Comparison of ENCODE assay signal across 15 cellular contexts in genomic region chr15:56964182-56964581, GRCh38. TPM values are rescaled to one million over a fixed set of nuclear protein-coding genes. Genes with fewer than 3 reads are reported as not detected.
A peak's percentile ranks its signal among the peaks of the same experiment; 100 is the strongest.
DNase-seq lines count a peak whose midpoint lies in the region; ATAC-seq, FAIRE-seq and TF ChIP-seq lines count a peak whose summit lies in the region.
"Had no signal": no experiment of that assay in that cellular context is flagged by ENCODE, and none has a peak within 500 bp of the region (broad histone marks: within the 10 kb centered on the region; RNA-seq: fewer than 3 reads in every experiment).

No MANE protein-coding gene starts in this region.

- no peak overlapping the region for H3K4me3 ChIP-seq in astrocyte (ENCODE audit: insufficient read depth, low read depth, low read length)
- no peak overlapping the region for H3K4me3 ChIP-seq in mesendoderm (ENCODE audit: low read length)
- H3K4me3 ChIP-seq: uterus had no signal

- no peak overlapping the region for H4K5ac ChIP-seq in mesendoderm (ENCODE audit: low read length)

- no peak overlapping the region for H3K18ac ChIP-seq in mesendoderm (ENCODE audit: low read length)

- DNase-seq in Calu3 (no peak), astrocyte (ENCODE audit: low read depth) (peak; percentile 62), mesendoderm (peak; percentile 68), COLO668 (lab: John Stamatoyannopoulos, UW; ENCODE audit: unreplicated experiment) (no peak), NCI-H2029 (lab: John Stamatoyannopoulos, UW) (no peak)
- DNase-seq in stimulated activated CD4-positive, alpha-beta T cell treated with anti-CD3 and anti-CD28 coated beads, Interleukin-4, amount 100 ng/mL, for 1 hour: no peak
- DNase-seq: activated B cell treated with CpG ODN at 0.5 μM for 24 hours; activated effector memory CD4-positive, alpha-beta T cell treated with Interleukin-2 at 50 U/mL for 16 hours; COR-L47; effector memory CD4-positive, alpha-beta T cell; NCI-H2227 treated with DMSO at 0.1 percent for 48 hours; uterus had no signal

- no peak overlapping the region for H2BK5ac ChIP-seq in mesendoderm (ENCODE audit: low read length)

- H3K4me1 ChIP-seq in astrocyte (ENCODE audit: insufficient read depth, low read length) (peaks cover 3% of the 10 kb centered on the region), mesendoderm (ENCODE audit: control insufficient read depth, low read depth, low read length) (peaks cover 3% of the 10 kb centered on the region)

- no peak overlapping the region for H2BK120ac ChIP-seq in mesendoderm (ENCODE audit: low read depth, low read length)

- no peak overlapping the region for H2BK15ac ChIP-seq in mesendoderm (replicated peaks; ENCODE audit: low read depth)

- CTCF ChIA-PET in Calu3 (lab: Charles Lee): interaction anchor here (0.7 kb wide), 1 partner anchor 35 kb away, joined by 3 read pairs; no protein-coding TSS in a partner anchor

- H3K4ac ChIP-seq in mesendoderm (ENCODE audit: low read depth, low read length): no peak overlapping the region

- no peak for TF ChIP-seq CTCF in Calu3 (IDR thresholded peaks at IDR 0.05; ENCODE audit: unreplicated experiment)
- TF ChIP-seq CTCF in astrocyte (IDR thresholded peaks at IDR 0.05; ENCODE audit: insufficient read depth, low read depth, low read length): no peak

- H3K9me3 ChIP-seq in astrocyte (ENCODE audit: insufficient read depth, low read depth, low read length): no peaks in the 10 kb centered on the region
- H3K9me3 ChIP-seq: uterus had no signal

- H3K27ac ChIP-seq in astrocyte (ENCODE audit: low read depth, low read length): no peak overlapping the region
- no peak overlapping the region for H3K27ac ChIP-seq in mesendoderm (ENCODE audit: low read depth, low read length)
- H3K27ac ChIP-seq: uterus had no signal

- H3K79me1 ChIP-seq in mesendoderm (ENCODE audit: low read length): peaks cover 8% of the 10 kb centered on the region

- H3K4me3 Mint-ChIP-seq in Calu3 (ENCODE audit: low read depth, unreplicated experiment) (no peak overlapping the region), astrocyte (ENCODE audit: unreplicated experiment) (no peak overlapping the region)
- H3K4me3 Mint-ChIP-seq: activated B cell treated with CpG ODN at 0.5 μM for 24 hours had no signal

- peaks cover 4% of the 10 kb centered on the region for H3K36me3 Mint-ChIP-seq in Calu3 (ENCODE audit: insufficient read depth, unreplicated experiment)
- no peaks in the 10 kb centered on the region for H3K36me3 Mint-ChIP-seq in astrocyte (ENCODE audit: low read depth, unreplicated experiment)

- no peak overlapping the region for H3K9ac ChIP-seq in astrocyte (ENCODE audit: low read length)
- H3K9ac ChIP-seq in mesendoderm (ENCODE audit: low read length): no peak overlapping the region

- no peaks in the 10 kb centered on the region for H3K27me3 Mint-ChIP-seq in Calu3 (ENCODE audit: unreplicated experiment)
- H3K27me3 Mint-ChIP-seq in astrocyte (ENCODE audit: low read depth, unreplicated experiment): no peaks in the 10 kb centered on the region
- H3K27me3 Mint-ChIP-seq: activated B cell treated with CpG ODN at 0.5 μM for 24 hours had no signal

- H2AK5ac ChIP-seq in mesendoderm (ENCODE audit: low read length): no peak overlapping the region

- peak; percentile 44 for ATAC-seq in HG02678 (IDR thresholded peaks at IDR 0.05; ENCODE audit: unreplicated experiment)
- no peak for ATAC-seq in HG03175 (IDR thresholded peaks at IDR 0.05; ENCODE audit: unreplicated experiment)
- ATAC-seq: HCT116 had no signal

- H3K79me2 ChIP-seq in astrocyte (ENCODE audit: insufficient read depth, low read length) (peaks cover 98% of the 10 kb centered on the region), mesendoderm (ENCODE audit: control insufficient read depth, insufficient read depth, low read length) (peaks cover 37% of the 10 kb centered on the region)

- no peak overlapping the region for H3K56ac ChIP-seq in mesendoderm (ENCODE audit: low read length)

- H3K27me3 ChIP-seq in astrocyte (ENCODE audit: insufficient read depth, low read length) (no peaks in the 10 kb centered on the region), mesendoderm (ENCODE audit: insufficient read depth, low read length, poor library complexity) (no peaks in the 10 kb centered on the region)
- H3K27me3 ChIP-seq: uterus had no signal

- peaks cover 90% of the 10 kb centered on the region for H4K20me1 ChIP-seq in astrocyte (ENCODE audit: insufficient read depth, low read length)

- H3K27ac Mint-ChIP-seq in Calu3 (ENCODE audit: unreplicated experiment) (peak overlapping the region; percentile 1), astrocyte (ENCODE audit: unreplicated experiment) (no peak overlapping the region)
- H3K27ac Mint-ChIP-seq: activated B cell treated with CpG ODN at 0.5 μM for 24 hours had no signal

- intact Hi-C loops in Calu3 (cut with micrococcal nuclease; ENCODE audit: unreplicated experiment): loop anchor here (2.0 kb wide), 1 partner anchor 15 kb away; no protein-coding TSS in a partner anchor

- no peaks in the 10 kb centered on the region for H3K9me3 Mint-ChIP-seq in Calu3 (ENCODE audit: low read depth, unreplicated experiment)
- H3K9me3 Mint-ChIP-seq in astrocyte (ENCODE audit: unreplicated experiment): no peaks in the 10 kb centered on the region
- H3K9me3 Mint-ChIP-seq: activated B cell treated with CpG ODN at 0.5 μM for 24 hours had no signal

- H3K4me2 ChIP-seq in astrocyte (ENCODE audit: low read length): no peak overlapping the region
- no peak overlapping the region for H3K4me2 ChIP-seq in mesendoderm (ENCODE audit: low read length)

- H2AFZ ChIP-seq in astrocyte (ENCODE audit: low read depth, low read length): no peak overlapping the region

- H4K8ac ChIP-seq in mesendoderm (ENCODE audit: low read depth, low read length): no peak overlapping the region

- FAIRE-seq in astrocyte (lab: Jason Lieb, UNC): no peak

- H3K4me1 Mint-ChIP-seq in Calu3 (ENCODE audit: low read depth, unreplicated experiment) (peaks cover 49% of the 10 kb centered on the region), astrocyte (ENCODE audit: low read depth, unreplicated experiment) (peaks cover 43% of the 10 kb centered on the region)

- H3K36me3 ChIP-seq in astrocyte (ENCODE audit: insufficient read depth, low read length) (no peaks in the 10 kb centered on the region), mesendoderm (ENCODE audit: control insufficient read depth, insufficient read depth, low read length) (no peaks in the 10 kb centered on the region)
- H3K36me3 ChIP-seq: uterus had no signal

- WGBS in mesendoderm (ENCODE audit: extremely low coverage, insufficient coverage, low lambda C conversion rate): no CpG with 5 or more reads among the region's 1 CpG

- BruUV-seq in Calu3 (replicated peaks; lab: Mats Ljungman, UMichigan): no TSS peak

- no peak overlapping the region for H3K23ac ChIP-seq in mesendoderm (ENCODE audit: low read length)

RNA-seq across cellular contexts. Expression of gene TCF12, which starts 45.7 kb away (rescaled TPM):
- total RNA-seq in Calu3 (2022): 115 and 127 TPM in 2 replicates
- total RNA-seq in astrocyte: 106 and 112 TPM in 2 replicates
- 42.7 TPM for polyA plus RNA-seq in mesendoderm (2013, experiment 1 of 2)
- 38.4 TPM for polyA plus RNA-seq in mesendoderm (2013, experiment 2 of 2)

Comparison
In these comparisons a context has a peak if more than half of its experiments do, and no peak if none do; other contexts are left out.
1. DNase-seq: peak in astrocyte (single experiment) and mesendoderm (single experiment); none in Calu3 (single experiment), stimulated activated CD4-positive, alpha-beta T cell treated with anti-CD3 and anti-CD28 coated beads, Interleukin-4, amount 100 ng/mL, for 1 hour (single experiment), COLO668 (single experiment) and NCI-H2029 (single experiment).